Comparison of ENCODE assay signal across 15 cellular contexts in the genomic region with DNA sequence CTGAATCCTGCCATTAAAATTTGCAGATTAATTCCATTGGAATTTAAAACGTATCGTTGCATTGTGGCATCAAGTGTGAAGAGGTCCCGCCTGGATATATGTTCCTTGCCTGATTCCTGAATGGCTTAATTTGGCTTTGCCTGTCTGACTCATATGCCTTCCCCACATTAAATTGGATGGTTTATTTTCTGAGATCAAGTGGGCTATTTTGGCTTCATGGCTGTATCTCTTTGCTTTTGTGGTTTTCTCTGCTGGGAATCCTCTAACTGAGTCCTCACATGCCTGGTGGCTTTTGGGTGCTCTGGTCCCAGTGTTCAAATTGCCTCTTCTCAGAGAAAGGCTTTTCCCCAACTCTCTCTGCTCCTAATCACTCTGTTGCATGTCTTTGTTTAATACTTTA.
"Had no signal": no experiment of that assay in that cellular context is flagged by ENCODE, and none has a peak within 500 bp of the region (broad histone marks: within the 10 kb centered on the region; RNA-seq: fewer than 3 reads in every experiment).

No MANE protein-coding gene starts in this region.

- H3K4me3 ChIP-seq: breast epithelium, dorsolateral prefrontal cortex, neural progenitor cell, ovary, skin epidermis, stomach, thoracic aorta had no signal

- H3K27me3 ChIP-seq: breast epithelium, dorsolateral prefrontal cortex, neural progenitor cell, ovary, stomach had no signal

- H3K36me3 ChIP-seq: breast epithelium, neural progenitor cell, ovary, stomach, thoracic aorta had no signal

- H3K9me3 ChIP-seq: breast epithelium, ovary, stomach, thoracic aorta had no signal

- DNase-seq: activated CD4-positive, alpha-beta T cell treated with anti-CD3 and anti-CD28 coated beads, Interleukin-2, amount 50 U/mL, for 4 hours; activated CD4-positive, CD25-positive, alpha-beta regulatory T cell treated with anti-CD3 and anti-CD28 coated beads, Interleukin-2, amount 50 U/mL, for 72 hours; activated effector memory CD4-positive, alpha-beta T cell treated with Interleukin-2 at 50 U/mL for 16 hours; activated T-cell treated with anti-CD3 and anti-CD28 coated beads, Interleukin-2, amount 50 U/mL, for 1 hour; amniotic stem cell; dorsolateral prefrontal cortex; hippocampal formation; kidney glomerular epithelial cell; ovary; stomach had no signal

- H3K27ac ChIP-seq: breast epithelium, dorsolateral prefrontal cortex, neural progenitor cell, ovary, skin epidermis, stomach, thoracic aorta had no signal

- H3K4me1 ChIP-seq: breast epithelium had no signal

- H3K9ac ChIP-seq: neural progenitor cell had no signal

- ATAC-seq: activated naive CD4-positive, alpha-beta T cell treated with anti-CD3 and anti-CD28 coated beads, Interleukin-2, amount 50 U/mL, for 72 hours had no signal
